Comparison of ENCODE assay signal across 25 cellular contexts in genomic region chr14:99100871-99101270, GRCh38.
"Had no signal": no experiment of that assay in that cellular context is flagged by ENCODE, and none has a peak within 500 bp of the region (broad histone marks: within the 10 kb centered on the region; RNA-seq: fewer than 3 reads in every experiment).

No MANE protein-coding gene starts in this region.

- H3K36me3 ChIP-seq: heart left ventricle, left ventricle myocardium inferior, neutrophil, ovary, right atrium auricular region, right lobe of liver, stomach, thyroid gland, transverse colon, upper lobe of right lung had no signal

- H3K4me3 Mint-ChIP-seq: naive thymus-derived CD4-positive, alpha-beta T cell; natural killer cell treated with Interleukin-12 subunit alpha and Interleukin-12 subunit beta and Interleukin-15 and Interleukin-18, amount 100 ng/mL, for 72 hours; stimulated activated naive B cell treated with anti-CD40 and anti-IgM and Interleukin-4, amounts not matched to agents 10 μg/mL and 1 μg/mL and 100 μg/mL, for 72 hours had no signal

- H3K27ac ChIP-seq: heart left ventricle, left ventricle myocardium inferior, neutrophil, ovary, right atrium auricular region, right lobe of liver, stomach, testis, thyroid gland, transverse colon, upper lobe of right lung had no signal

- H3K9me3 ChIP-seq: neutrophil, ovary, right lobe of liver, testis, thyroid gland, upper lobe of right lung had no signal

- H3K4me1 Mint-ChIP-seq: stimulated activated naive B cell treated with anti-CD40 and anti-IgM and Interleukin-4, amounts not matched to agents 10 μg/mL and 1 μg/mL and 100 μg/mL, for 72 hours had no signal

- H3K4me1 ChIP-seq: heart left ventricle, left ventricle myocardium inferior, right atrium auricular region, right lobe of liver, stomach, testis, transverse colon, upper lobe of right lung had no signal

- DNase-seq: heart left ventricle; islet precursor cell; left ventricle myocardium inferior; mesendoderm; midbrain; mucosa of descending colon; naive thymus-derived CD4-positive, alpha-beta T cell; ovary; right lobe of liver; stimulated activated CD4-positive, alpha-beta T cell treated with anti-CD3 and anti-CD28 coated beads, Interleukin-12 subunit alpha, Interleukin-12 subunit beta, amount 100 ng/mL, for 4 hours; stimulated activated CD4-positive, alpha-beta T cell treated with anti-CD3 and anti-CD28 coated beads, Interleukin-15, amount 100 ng/mL, for 24 hours; stimulated activated CD4-positive, alpha-beta T cell treated with anti-CD3 and anti-CD28 coated beads, Interleukin-2, amount 100 ng/mL, for 24 hours; stimulated activated CD4-positive, alpha-beta T cell treated with anti-CD3 and anti-CD28 coated beads, Interleukin-4, amount 100 ng/mL, for 1 hour; stimulated activated naive B cell treated with anti-CD40 and anti-IgM and Interleukin-4, amounts not matched to agents 10 μg/mL and 1 μg/mL and 100 μg/mL, for 72 hours; stimulated activated naive CD8-positive, alpha-beta T cell treated with anti-CD3 and anti-CD28 coated beads, Interleukin-15, Interleukin-2, amounts not matched to agents 100 U/mL and 50 U/mL, for 24 hours; stomach; testis; thyroid gland; transverse colon; upper lobe of right lung had no signal

- H3K4me3 ChIP-seq: heart left ventricle, left ventricle myocardium inferior, lung, mucosa of descending colon, ovary, right atrium auricular region, right lobe of liver, stomach, testis, thyroid gland, transverse colon, upper lobe of right lung had no signal

- H3K27me3 Mint-ChIP-seq: naive thymus-derived CD4-positive, alpha-beta T cell; stimulated activated naive B cell treated with anti-CD40 and anti-IgM and Interleukin-4, amounts not matched to agents 10 μg/mL and 1 μg/mL and 100 μg/mL, for 72 hours had no signal

- H3K27ac Mint-ChIP-seq: natural killer cell treated with Interleukin-12 subunit alpha and Interleukin-12 subunit beta and Interleukin-15 and Interleukin-18, amount 100 ng/mL, for 72 hours; progenitor cell of endocrine pancreas; stimulated activated naive B cell treated with anti-CD40 and anti-IgM and Interleukin-4, amounts not matched to agents 10 μg/mL and 1 μg/mL and 100 μg/mL, for 72 hours had no signal

- ATAC-seq: heart left ventricle; mucosa of descending colon; naive thymus-derived CD4-positive, alpha-beta T cell; natural killer cell treated with Interleukin-12 subunit alpha and Interleukin-12 subunit beta and Interleukin-15 and Interleukin-18, amount 100 ng/mL, for 72 hours; right lobe of liver; stimulated activated naive B cell treated with anti-CD40 and anti-IgM and Interleukin-4, amounts not matched to agents 10 μg/mL and 1 μg/mL and 100 μg/mL, for 72 hours; stimulated activated naive CD8-positive, alpha-beta T cell treated with anti-CD3 and anti-CD28 coated beads, Interleukin-15, Interleukin-2, amounts not matched to agents 100 U/mL and 50 U/mL, for 24 hours; upper lobe of right lung had no signal

- H3K36me3 Mint-ChIP-seq: stimulated activated naive B cell treated with anti-CD40 and anti-IgM and Interleukin-4, amounts not matched to agents 10 μg/mL and 1 μg/mL and 100 μg/mL, for 72 hours had no signal

- H3K27me3 ChIP-seq: heart left ventricle, neutrophil, ovary, right atrium auricular region, right lobe of liver, testis, thyroid gland, transverse colon, upper lobe of right lung had no signal

- H3K9me3 Mint-ChIP-seq: natural killer cell treated with Interleukin-12 subunit alpha and Interleukin-12 subunit beta and Interleukin-15 and Interleukin-18, amount 100 ng/mL, for 72 hours had no signal
